8 cellular contexts compared by ENCODE assay signal in genomic region chr6:13395272-13396237, GRCh38.
DNase-seq lines count a peak whose midpoint lies in the region; ATAC-seq and TF ChIP-seq lines count a peak whose summit lies in the region.

No MANE protein-coding gene starts in this region.

- peaks cover 51% of the 10 kb centered on the region for H3K79me2 ChIP-seq in Karpas-422 (ENCODE audit: low read length)

- H3K4me1 ChIP-seq in Karpas-422 (ENCODE audit: low read length) (peaks cover 79% of the 10 kb centered on the region), subcutaneous abdominal adipose tissue (ENCODE audit: control insufficient read depth in 5 of 5, insufficient read depth in 5 of 5, low read length in 5 of 5) (peaks cover 6 to 45% (median 23%) of the 10 kb centered on the region in 5 donors)

- H3K36me3 ChIP-seq in Karpas-422 (ENCODE audit: insufficient read depth, low read length) (no peaks in the 10 kb centered on the region), subcutaneous abdominal adipose tissue (ENCODE audit: control insufficient read depth in 5 of 5, insufficient read depth in 5 of 5, low read length in 5 of 5) (no peaks in the 10 kb centered on the region)

- DNase-seq in GM12865 (ENCODE audit: low read depth): peak; percentile 34
- peak; percentile 87 for DNase-seq in Karpas-422
- DNase-seq in amygdala (lab: John Stamatoyannopoulos, UW): peak in 29 of 56 donors; percentile 6 to 80 (median 32)
- peak; percentile 64 for DNase-seq in islet precursor cell

- peak overlapping the region; percentile 74 for H3K9ac ChIP-seq in Karpas-422 (ENCODE audit: low read length)
- H3K9ac ChIP-seq in subcutaneous abdominal adipose tissue (ENCODE audit: low read length in 5 of 5): peak overlapping the region in 1 of 5 donors; percentile 47

- ATAC-seq in GM18517 (IDR thresholded peaks at IDR 0.05; ENCODE audit: unreplicated experiment): no peak
- ATAC-seq in GM18861 (IDR thresholded peaks at IDR 0.05; ENCODE audit: unreplicated experiment): no peak
- ATAC-seq in HG02571 (IDR thresholded peaks at IDR 0.05; ENCODE audit: unreplicated experiment): no peak

- H2AFZ ChIP-seq in Karpas-422 (ENCODE audit: low read length): no peak overlapping the region

- H3K4me3 ChIP-seq in GM12865 (ENCODE audit: low read depth, low read length) (no peak overlapping the region), Karpas-422 (ENCODE audit: low read length) (peak overlapping the region; percentile 50), subcutaneous abdominal adipose tissue (ENCODE audit: low read depth in 1 of 5, low read length in 5 of 5) (peak overlapping the region in 1 of 5 donors; percentile 40)

- no peaks in the 10 kb centered on the region for H3K27me3 ChIP-seq in Karpas-422 (ENCODE audit: low read length)
- no peaks in the 10 kb centered on the region for H3K27me3 ChIP-seq in subcutaneous abdominal adipose tissue (ENCODE audit: control insufficient read depth in 5 of 5, insufficient read depth in 4 of 5, low read length in 5 of 5)

- H3K9me2 ChIP-seq in Karpas-422 (replicated peaks; ENCODE audit: insufficient read depth, low read length): no peaks in the 10 kb centered on the region

- H3K27ac ChIP-seq in Karpas-422 (ENCODE audit: low read length) (peak overlapping the region; percentile 100), subcutaneous abdominal adipose tissue (ENCODE audit: low read depth, low read length) (peak overlapping the region; percentile 14)

- no peak for TF ChIP-seq CTCF in GM12865 (IDR thresholded peaks at IDR 0.05; ENCODE audit: insufficient read depth, low read depth, low read length, missing control alignments)

- no peaks in the 10 kb centered on the region for H4K20me1 ChIP-seq in Karpas-422 (ENCODE audit: insufficient read depth, low read depth, low read length)

- H3K9me3 ChIP-seq in Karpas-422 (ENCODE audit: low read length): no peaks in the 10 kb centered on the region
- no peaks in the 10 kb centered on the region for H3K9me3 ChIP-seq in subcutaneous abdominal adipose tissue (ENCODE audit: control insufficient read depth in 5 of 5, low read length in 5 of 5)

- peak overlapping the region; percentile 93 for H3K4me2 ChIP-seq in Karpas-422 (ENCODE audit: low read depth, low read length, poor library complexity, severe bottlenecking)

Comparison
In these comparisons a context has a peak if more than half of its experiments do, and no peak if none do; other contexts are left out.
1. DNase-seq: peak in every context shown above with its lines; median percentile 87 in Karpas-422; 64 in islet precursor cell; 34 in GM12865; 32 in amygdala.